ENCODE assay signal across 21 cellular contexts in genomic region chr4:76641351-76641750, GRCh38.
DNase-seq lines count a peak whose midpoint lies in the region; ATAC-seq and TF ChIP-seq lines count a peak whose summit lies in the region.
"Had no signal": no experiment of that assay in that cellular context is flagged by ENCODE, and none has a peak within 500 bp of the region (broad histone marks: within the 10 kb centered on the region; RNA-seq: fewer than 3 reads in every experiment).

No MANE protein-coding gene starts in this region.

- H4K91ac ChIP-seq in IMR-90 (ENCODE audit: insufficient read depth, low read depth, low read length), result no peak overlapping the region

- H3K18ac ChIP-seq in IMR-90 (ENCODE audit: low read depth, low read length), result no peak overlapping the region

- no peak overlapping the region for H3K4me3 ChIP-seq in IMR-90 (ENCODE audit: insufficient read depth, low read depth, low read length)
- H3K4me3 ChIP-seq: SJCRH30 had no signal

- no peak overlapping the region for H3K56ac ChIP-seq in IMR-90 (ENCODE audit: extremely low read depth, insufficient read depth, low read length)

- H2AK9ac ChIP-seq in IMR-90 (replicated peaks; ENCODE audit: low read depth, low read length, poor library complexity), result no peak overlapping the region

- no peaks in the 10 kb centered on the region for H3K27me3 ChIP-seq in IMR-90 (ENCODE audit: control insufficient read depth, insufficient read depth, low read length)
- H3K27me3 ChIP-seq: SJCRH30 had no signal

- H3K27ac ChIP-seq in IMR-90 (ENCODE audit: insufficient read depth, low read length), result no peak overlapping the region
- H3K27ac ChIP-seq: SJCRH30 had no signal

- H3K4ac ChIP-seq in IMR-90 (ENCODE audit: low read depth, low read length), result peak overlapping the region; percentile 15; the same call in 1 of the 2 replicates

- no peak overlapping the region for H2BK120ac ChIP-seq in IMR-90 (ENCODE audit: low read depth, low read length)

- H2AK5ac ChIP-seq in IMR-90 (ENCODE audit: low read depth, low read length), result no peak overlapping the region

- dilution Hi-C loops in IMR-90 (cut with HindIII; ENCODE audit: low sequenced_read_pairs, unreplicated experiment), result no loop called here

- POLR2A ChIA-PET in IMR-90 (lab: Charles Lee; ENCODE audit: unreplicated experiment), result no interaction called here

- H2AFZ ChIP-seq in IMR-90 (replicated peaks; ENCODE audit: low read length, poor library complexity), result no peak overlapping the region

- DNase-seq in COR-L47 (lab: John Stamatoyannopoulos, UW) (peak; percentile 64), IMR-90 (no peak), NCI-H510A treated with DMSO at 0.1 percent for 48 hours (lab: John Stamatoyannopoulos, UW) (peak; percentile 85), hepatic stellate cell (ENCODE audit: low spot score) (no peak), HuH-7.5 (ENCODE audit: low spot score) (no peak), NCI-H82 treated with DMSO at 0.1 percent for 48 hours (lab: John Stamatoyannopoulos, UW; ENCODE audit: unreplicated experiment) (no peak)
- DNase-seq: activated B cell treated with CpG ODN at 0.5 μM for 24 hours; activated CD8-positive, alpha-beta T cell treated with anti-CD3 and anti-CD28 coated beads for 36 hours; activated T-cell treated with anti-CD3 and anti-CD28 coated beads, Interleukin-2, amount 50 U/mL, for 1 hour; CD8-positive, alpha-beta memory T cell; foreskin fibroblast; hypothalamus; islet precursor cell; mammary epithelial cell; MV-4-11; SJCRH30; stimulated activated CD4-positive, alpha-beta T cell treated with anti-CD3 and anti-CD28 coated beads, Interleukin-4, amount 100 ng/mL, for 1 hour; stimulated activated naive CD8-positive, alpha-beta T cell treated with anti-CD3 and anti-CD28 coated beads, Interleukin-15, amount 100 ng/mL, for 72 hours; trophoblast cell had no signal

- no peak overlapping the region for H4K5ac ChIP-seq in IMR-90 (ENCODE audit: low read depth, low read length)

- intact Hi-C loops in IMR-90 (cut with micrococcal nuclease), result no loop called here

- H3K36me3 ChIP-seq in IMR-90 (ENCODE audit: control insufficient read depth, insufficient read depth, low read length), result no peaks in the 10 kb centered on the region
- H3K36me3 ChIP-seq: SJCRH30 had no signal

- H4K20me1 ChIP-seq in IMR-90 (ENCODE audit: insufficient read depth, low read length), result no peaks in the 10 kb centered on the region

- H3K9ac ChIP-seq in IMR-90 (ENCODE audit: low read depth, low read length), result no peak overlapping the region

- 95% methylated on average over 4 of the region's 4 CpGs; no CpG with 5 or more reads in 1 of the 2 experiments for whole genome bisulfite sequencing in IMR-90 (ENCODE audit: extremely low coverage in 2 of 2, insufficient read length in 1 of 2), 2 experiments

- TF ChIP-seq CTCF in IMR-90 (conservative IDR thresholded peaks at IDR 0.05; ENCODE audit: low read depth, low read length), result no peak

- no TSS peak for BruUV-seq in IMR-90 (replicated peaks; lab: Mats Ljungman, UMichigan)

- no peak for TF ChIP-seq POLR2A in IMR-90 (IDR thresholded peaks at IDR 0.05; ENCODE audit: low read depth, low read length)

- H3K23ac ChIP-seq in IMR-90 (ENCODE audit: low read depth, low read length), result no peak overlapping the region

- ATAC-seq in IMR-90 (ENCODE audit: low read depth) (no peak), esophagus mucosa (peak; percentile 28), HG03442 (IDR thresholded peaks at IDR 0.05; ENCODE audit: unreplicated experiment) (no peak)
- ATAC-seq: activated CD8-positive, alpha-beta T cell treated with anti-CD3 and anti-CD28 coated beads for 36 hours; stimulated activated naive CD8-positive, alpha-beta T cell treated with anti-CD3 and anti-CD28 coated beads, Interleukin-15, amount 100 ng/mL, for 72 hours had no signal

- no peaks in the 10 kb centered on the region for H3K9me3 ChIP-seq in IMR-90 (ENCODE audit: control insufficient read depth, insufficient read depth, low read length)
- H3K9me3 ChIP-seq: SJCRH30 had no signal

- no peak overlapping the region for H2BK5ac ChIP-seq in IMR-90 (ENCODE audit: low read depth, low read length, poor library complexity, severe bottlenecking)

- no peak overlapping the region for H2BK15ac ChIP-seq in IMR-90 (ENCODE audit: low read depth, low read length)

- no peak overlapping the region; the same call in 1 of the 2 replicates for H2BK20ac ChIP-seq in IMR-90 (ENCODE audit: low read depth, low read length)

- H3K79me1 ChIP-seq in IMR-90 (ENCODE audit: low read depth in 1 of 2, low read length in 2 of 2), result no peaks in the 10 kb centered on the region

- H4K8ac ChIP-seq in IMR-90 (ENCODE audit: low read depth in 2 of 2, low read length in 2 of 2), result no peak overlapping the region

- no peak overlapping the region for H3K4me2 ChIP-seq in IMR-90 (ENCODE audit: low read depth, low read length)

- H3K14ac ChIP-seq in IMR-90 (replicated peaks; ENCODE audit: low read depth, low read length), result no peak overlapping the region

- CTCF ChIA-PET in IMR-90 (lab: Yijun Ruan, JAX), result interaction anchor here (0.6 to 0.9 kb wide), 2 partner anchors 11 to 128 kb away, joined by 3 to 4 read pairs; no protein-coding TSS in a partner anchor

- in situ Hi-C loops in IMR-90 (cut with MboI; ENCODE audit: low sequenced_read_pairs), result no loop called here

- TF ChIP-seq RAD21 in IMR-90 (IDR thresholded peaks at IDR 0.05; ENCODE audit: low read length), result no peak

- peaks cover 15% of the 10 kb centered on the region for H3K9me1 ChIP-seq in IMR-90 (ENCODE audit: insufficient read depth, low read length)

- H3K4me1 ChIP-seq in IMR-90 (ENCODE audit: control insufficient read depth, insufficient read depth, low read length), result peaks cover 8% of the 10 kb centered on the region
- H3K4me1 ChIP-seq: SJCRH30 had no signal

TF ChIP-seq in IMR-90, 13 proteins besides CTCF, POLR2A, EP300 and RAD21:
- TF ChIP-seq MXI1 (IDR thresholded peaks at IDR 0.05; ENCODE audit: borderline replicate concordance, low read depth, low read length) (no peak), MAZ (IDR thresholded peaks at IDR 0.05; ENCODE audit: borderline replicate concordance, low read depth, low read length) (no peak), FOS (IDR thresholded peaks at IDR 0.05; ENCODE audit: low read depth, low read length) (no peak), MAFK (IDR thresholded peaks at IDR 0.05; ENCODE audit: low read depth, low read length) (no peak), BHLHE40 (IDR thresholded peaks at IDR 0.05; ENCODE audit: low read depth, low read length) (no peak), CHD1 (IDR thresholded peaks at IDR 0.05; ENCODE audit: low read depth, low read length) (no peak), CEBPB (IDR thresholded peaks at IDR 0.05; ENCODE audit: low read depth, low read length) (no peak), USF2 (IDR thresholded peaks at IDR 0.05; ENCODE audit: low read depth, low read length) (no peak), ELK1 (IDR thresholded peaks at IDR 0.05; ENCODE audit: borderline replicate concordance, low read depth, low read length) (no peak), SMC3 (IDR thresholded peaks at IDR 0.05; ENCODE audit: low read depth, low read length) (no peak), RFX5 (IDR thresholded peaks at IDR 0.05; ENCODE audit: low read depth, low read length) (no peak), RCOR1 (IDR thresholded peaks at IDR 0.05; ENCODE audit: insufficient replicate concordance, low read length) (no peak), NFE2L2 (IDR thresholded peaks at IDR 0.05; ENCODE audit: low read depth, low read length) (no peak)

Comparison
In these comparisons a context has a peak if more than half of its experiments do, and no peak if none do; other contexts are left out.
1. DNase-seq: peak in COR-L47 (single experiment) and NCI-H510A treated with DMSO at 0.1 percent for 48 hours (single experiment); none in IMR-90 (single experiment), hepatic stellate cell (single experiment), HuH-7.5 (single experiment) and NCI-H82 treated with DMSO at 0.1 percent for 48 hours (single experiment).